ENCODE assay signal across 7 cellular contexts in the genomic region with DNA sequence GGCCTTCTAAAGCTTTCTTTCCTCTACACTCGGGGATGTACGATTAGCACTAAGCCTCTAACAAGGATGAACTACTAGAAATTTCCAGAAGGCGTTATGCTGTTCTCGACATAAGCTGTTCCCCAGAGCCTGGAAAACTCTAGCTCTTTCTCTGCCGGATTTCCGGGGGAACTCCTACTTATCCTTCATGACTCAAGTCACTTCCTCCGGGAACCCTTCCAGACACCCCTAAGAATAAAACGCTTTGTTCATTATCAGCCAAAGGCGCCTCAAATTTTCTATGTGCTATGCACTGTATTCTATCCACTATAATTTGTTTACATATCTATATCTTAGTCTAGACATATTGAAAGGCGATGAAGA. TPM values are rescaled to one million over a fixed set of nuclear protein-coding genes. Genes with fewer than 3 reads are reported as not detected.
DNase-seq lines count a peak whose midpoint lies in the region; ATAC-seq and TF ChIP-seq lines count a peak whose summit lies in the region.

No MANE protein-coding gene starts in this region.

- DNase-seq in GM03348 (ENCODE audit: low spot score) (peak; percentile 68), NB4 (ENCODE audit: low read depth) (no peak), anterior cingulate cortex (lab: John Stamatoyannopoulos, UW) (peak in 43 of 58 donors; percentile 5 to 82 (median 52)), right cardiac atrium (peak in 1 of 3 donors; percentile 42), progenitor cell of endocrine pancreas (ENCODE audit: low spot score, unreplicated experiment) (no peak), SKM-1 (lab: John Stamatoyannopoulos, UW; ENCODE audit: unreplicated experiment) (no peak)

- H3K27ac Mint-ChIP-seq in progenitor cell of endocrine pancreas, result peak overlapping the region; percentile 98

- TF ChIP-seq POLR2A in NB4 (IDR thresholded peaks at IDR 0.05; ENCODE audit: extremely low read depth, insufficient read length), result no peak

- H3K4me3 ChIP-seq in NB4 (ENCODE audit: low read depth, low read length) (peak overlapping the region; percentile 97), right cardiac atrium (ENCODE audit: low read length) (peak overlapping the region; percentile 80)

- H3K4me3 Mint-ChIP-seq in progenitor cell of endocrine pancreas (ENCODE audit: low read depth), result peak overlapping the region; percentile 100

- no peaks in the 10 kb centered on the region for H3K27me3 Mint-ChIP-seq in progenitor cell of endocrine pancreas

- intact Hi-C loops in right cardiac atrium (cut with DNase I), result no loop called here

- ATAC-seq in right cardiac atrium, result peak; percentile 42 to 72
- no peak for ATAC-seq in HG02852 (IDR thresholded peaks at IDR 0.05; ENCODE audit: unreplicated experiment)

- no peaks in the 10 kb centered on the region for H3K4me1 ChIP-seq in right cardiac atrium (ENCODE audit: control insufficient read depth, insufficient read depth, low read length)

- H3K9me3 ChIP-seq in right cardiac atrium (ENCODE audit: control insufficient read depth, low read length), result no peaks in the 10 kb centered on the region

- H3K9me3 Mint-ChIP-seq in progenitor cell of endocrine pancreas (ENCODE audit: low read depth), result no peaks in the 10 kb centered on the region

- 7% methylated on average over 10 of the region's 10 CpGs for WGBS in right cardiac atrium

- peaks cover 24% of the 10 kb centered on the region for H3K4me1 Mint-ChIP-seq in progenitor cell of endocrine pancreas (ENCODE audit: low read depth)

- TF ChIP-seq CTCF in NB4 (IDR thresholded peaks at IDR 0.05; ENCODE audit: low read depth, low read length), result no peak
- TF ChIP-seq CTCF in progenitor cell of endocrine pancreas (IDR thresholded peaks at IDR 0.05; ENCODE audit: unreplicated experiment), result no peak

- H3K36me3 Mint-ChIP-seq in progenitor cell of endocrine pancreas (ENCODE audit: insufficient read depth), result no peaks in the 10 kb centered on the region

- no peaks in the 10 kb centered on the region for H3K27me3 ChIP-seq in right cardiac atrium (ENCODE audit: control insufficient read depth, insufficient read depth)

- peak overlapping the region; percentile 94 for H3K27ac ChIP-seq in right cardiac atrium (ENCODE audit: low read length)

RNA-seq across cellular contexts. Expression of a gene that starts 0.5 kb away (rescaled TPM):
- total RNA-seq in right cardiac atrium (10 to 100 TPM; 33.7 to 42.7 (median 39.0) TPM), progenitor cell of endocrine pancreas (57.4 and 67.4 TPM in 2 replicates)
- polyA plus RNA-seq in right cardiac atrium, result 28.4 TPM

RNA-seq across cellular contexts. Expression of a gene that starts 4.0 kb away (rescaled TPM):
- total RNA-seq in right cardiac atrium (100 to 1,000 TPM; 408 to 507 (median 423) TPM), progenitor cell of endocrine pancreas (47.5 and 52.4 TPM in 2 replicates)
- 94.6 TPM for polyA plus RNA-seq in right cardiac atrium

RNA-seq across cellular contexts. Expression of a gene that starts 53.6 kb away (rescaled TPM):
- total RNA-seq in right cardiac atrium, result 10 to 100 TPM; 11.1 to 17.2 (median 14.4) TPM
- polyA plus RNA-seq in right cardiac atrium, result 7.3 TPM
- 27.0 and 27.6 TPM in 2 replicates for total RNA-seq in progenitor cell of endocrine pancreas

RNA-seq across cellular contexts. Expression of a gene that starts 53.7 kb away (rescaled TPM):
- total RNA-seq in right cardiac atrium (10 to 100 TPM; 10.0 to 15.2 (median 12.1) TPM), progenitor cell of endocrine pancreas (22.0 and 24.2 TPM in 2 replicates)
- polyA plus RNA-seq in right cardiac atrium, result 12.4 TPM

Comparison
In these comparisons a context has a peak if more than half of its experiments do, and no peak if none do; other contexts are left out.
1. DNase-seq: peak in GM03348 (single experiment) and anterior cingulate cortex (43 of 58); none in NB4 (single experiment), progenitor cell of endocrine pancreas (single experiment) and SKM-1 (single experiment).